In genomic region chr19:13861392-13861713, GRCh38 we compare ENCODE assay signal across 8 cellular contexts. TPM values are rescaled to one million over a fixed set of nuclear protein-coding genes. Genes with fewer than 3 reads are reported as not detected.
DNase-seq lines count a peak whose midpoint lies in the region; ATAC-seq and TF ChIP-seq lines count a peak whose summit lies in the region.

No MANE protein-coding gene starts in this region.

- H3K9me3 Mint-ChIP-seq in central memory CD8-positive, alpha-beta T cell: no peaks in the 10 kb centered on the region
- H3K9me3 Mint-ChIP-seq in naive thymus-derived CD8-positive, alpha-beta T cell: no peaks in the 10 kb centered on the region

- peak overlapping the region; percentile 99 for H3K27ac Mint-ChIP-seq in central memory CD8-positive, alpha-beta T cell (ENCODE audit: low read depth)
- H3K27ac Mint-ChIP-seq in naive thymus-derived CD8-positive, alpha-beta T cell: peak overlapping the region; percentile 84 to 99 (median 96)

- no peak overlapping the region for H2AFZ ChIP-seq in SK-N-SH (ENCODE audit: low read depth)

- peak overlapping the region; percentile 96 for H3K9ac ChIP-seq in SK-N-SH

- H3K79me2 ChIP-seq in SK-N-SH (ENCODE audit: insufficient read depth): peaks cover 13% of the 10 kb centered on the region; the same call in 1 of the 2 replicates

- TF ChIP-seq RAD21 in SK-N-SH (IDR thresholded peaks at IDR 0.05; ENCODE audit: low read length): no peak

- 78% methylated on average over 8 of the region's 11 CpGs for WGBS in SK-N-SH (ENCODE audit: low lambda C conversion rate)

- H3K4me3 ChIP-seq in SK-N-SH (ENCODE audit: low read depth in 2 of 2, low read length in 1 of 2): peak overlapping the region in 1 of 2 experiments; percentile 61; a peak in 2 of 4 replicates

- ATAC-seq in SK-N-SH treated with all-trans-retinoic acid at 6 μM for 48 hours (no peak), HG03432 (IDR thresholded peaks at IDR 0.05; ENCODE audit: unreplicated experiment) (peak; percentile 30)
- ATAC-seq in central memory CD8-positive, alpha-beta T cell (replicated peaks; ENCODE audit: extremely low read depth, poor library complexity, severe bottlenecking): peak; percentile 19
- peak; percentile 11 to 33 for ATAC-seq in naive thymus-derived CD8-positive, alpha-beta T cell

- DNase-seq in SK-N-SH: peak; percentile 25
- DNase-seq in central memory CD8-positive, alpha-beta T cell (ENCODE audit: low spot score in 2 of 2): no peak
- DNase-seq in naive thymus-derived CD8-positive, alpha-beta T cell: peak in 1 of 10 donors; percentile 62
- no peak for DNase-seq in GM19240 (ENCODE audit: insufficient read length, low spot score)
- DNase-seq in cerebellar nuclear complex (lab: John Stamatoyannopoulos, UW): no peak
- no peak for DNase-seq in COR-L47 (lab: John Stamatoyannopoulos, UW)

- no peaks in the 10 kb centered on the region for H3K36me3 ChIP-seq in SK-N-SH (replicated peaks in 1 of 2; ENCODE audit: control insufficient read depth in 1 of 2, insufficient read depth in 2 of 2, low read length in 1 of 2)

- peaks cover 20% of the 10 kb centered on the region for H3K36me3 Mint-ChIP-seq in central memory CD8-positive, alpha-beta T cell (ENCODE audit: insufficient read depth)
- peaks cover 0 to 2% (median 0%) of the 10 kb centered on the region in 3 donors for H3K36me3 Mint-ChIP-seq in naive thymus-derived CD8-positive, alpha-beta T cell

- H3K4me2 ChIP-seq in SK-N-SH: peak overlapping the region; percentile 72

- no peaks in the 10 kb centered on the region for H3K9me2 ChIP-seq in SK-N-SH

- POLR2A ChIA-PET in SK-N-SH (lab: Yijun Ruan, JAX): interaction anchor here (0.7 to 2.1 kb wide), 4 partner anchors 13 to 25 kb away, joined by 3 to 9 read pairs (median 6); no protein-coding TSS in a partner anchor
- POLR2A ChIA-PET in naive thymus-derived CD8-positive, alpha-beta T cell (lab: Charles Lee): interaction anchor here (0.6 to 4.6 kb wide), 9 partner anchors 10 to 220 kb away, joined by 3 to 73 read pairs (median 5); partner anchors contain the start of genes C19orf53 and ZSWIM4

- H3K27ac ChIP-seq in SK-N-SH (ENCODE audit: low read depth in 2 of 2, low read length in 1 of 2): peak overlapping the region; percentile 82 to 98

- peak overlapping the region; percentile 94 for H3K4me3 Mint-ChIP-seq in central memory CD8-positive, alpha-beta T cell
- H3K4me3 Mint-ChIP-seq in naive thymus-derived CD8-positive, alpha-beta T cell: peak overlapping the region; percentile 87 to 97 (median 92)

- TF ChIP-seq EP300 in SK-N-SH (IDR thresholded peaks at IDR 0.05; ENCODE audit: borderline replicate concordance in 1 of 2, low read depth in 1 of 2, low read length in 1 of 2): no peak

- no peaks in the 10 kb centered on the region for H4K20me1 ChIP-seq in SK-N-SH (ENCODE audit: insufficient read depth)

- CTCF ChIA-PET in SK-N-SH (lab: Yijun Ruan, JAX): interaction anchor here (1.1 to 8.2 kb wide), 12 partner anchors 10 to 272 kb away, joined by 3 to 133 read pairs (median 15); partner anchors contain the start of genes C19orf53 and MRI1

- no peak for TF ChIP-seq CTCF in SK-N-SH (IDR thresholded peaks at IDR 0.05)

- no peaks in the 10 kb centered on the region for H3K27me3 ChIP-seq in SK-N-SH (ENCODE audit: insufficient read depth)

- H3K9me3 ChIP-seq in SK-N-SH: no peaks in the 10 kb centered on the region

- H3K4me1 Mint-ChIP-seq in central memory CD8-positive, alpha-beta T cell: peaks cover 41% of the 10 kb centered on the region
- H3K4me1 Mint-ChIP-seq in naive thymus-derived CD8-positive, alpha-beta T cell: peaks cover 17 to 39% (median 35%) of the 10 kb centered on the region in 4 donors

- H3F3A ChIP-seq in SK-N-SH (replicated peaks; ENCODE audit: insufficient read depth): peaks cover 33% of the 10 kb centered on the region

- H3K27me3 Mint-ChIP-seq in central memory CD8-positive, alpha-beta T cell: peaks cover 23% of the 10 kb centered on the region
- peaks cover 4 to 18% (median 15%) of the 10 kb centered on the region in 5 donors for H3K27me3 Mint-ChIP-seq in naive thymus-derived CD8-positive, alpha-beta T cell

- H3K4me1 ChIP-seq in SK-N-SH (ENCODE audit: control insufficient read depth in 1 of 2, insufficient read depth in 2 of 2, low read depth in 1 of 2, low read length in 1 of 2): peaks cover 9 to 17% of the 10 kb centered on the region in 2 experiments; a peak in 3 of 4 replicates

TF ChIP-seq in SK-N-SH, 30 proteins besides CTCF, POLR2A, EP300 and RAD21 (continues in another document):
- TF ChIP-seq ZBTB33 (IDR thresholded peaks at IDR 0.05; ENCODE audit: borderline replicate concordance, low read depth): no peak
- TF ChIP-seq, protein P1, sequence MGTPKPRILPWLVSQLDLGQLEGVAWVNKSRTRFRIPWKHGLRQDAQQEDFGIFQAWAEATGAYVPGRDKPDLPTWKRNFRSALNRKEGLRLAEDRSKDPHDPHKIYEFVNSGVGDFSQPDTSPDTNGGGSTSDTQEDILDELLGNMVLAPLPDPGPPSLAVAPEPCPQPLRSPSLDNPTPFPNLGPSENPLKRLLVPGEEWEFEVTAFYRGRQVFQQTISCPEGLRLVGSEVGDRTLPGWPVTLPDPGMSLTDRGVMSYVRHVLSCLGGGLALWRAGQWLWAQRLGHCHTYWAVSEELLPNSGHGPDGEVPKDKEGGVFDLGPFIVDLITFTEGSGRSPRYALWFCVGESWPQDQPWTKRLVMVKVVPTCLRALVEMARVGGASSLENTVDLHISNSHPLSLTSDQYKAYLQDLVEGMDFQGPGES (IDR thresholded peaks at IDR 0.05; ENCODE audit: low read depth, low read length): no peak
- no peak for TF ChIP-seq JUND (IDR thresholded peaks at IDR 0.05)
- TF ChIP-seq NFIC (IDR thresholded peaks at IDR 0.05; ENCODE audit: borderline replicate concordance): no peak
- TF ChIP-seq CHD2 (IDR thresholded peaks at IDR 0.05; ENCODE audit: low read length, partially characterized antibody): no peak

TF ChIP-seq in SK-N-SH treated with all-trans-retinoic acid at 6 μM for 48 hours, 23 proteins besides CTCF, POLR2A, EP300 and RAD21 (continues in another document):
- TF ChIP-seq PPARA (CRISPR knock-in tag; IDR thresholded peaks at IDR 0.05; ENCODE audit: borderline replicate concordance): no peak
- TF ChIP-seq TSHZ2 (CRISPR knock-in tag; IDR thresholded peaks at IDR 0.05): no peak
- TF ChIP-seq ZC3H10 (CRISPR knock-in tag; IDR thresholded peaks at IDR 0.05): no peak
- no peak for TF ChIP-seq ZFP3 (CRISPR knock-in tag; IDR thresholded peaks at IDR 0.05)
- TF ChIP-seq CREB5 (CRISPR knock-in tag; IDR thresholded peaks at IDR 0.05; ENCODE audit: low read depth): no peak
- TF ChIP-seq ZNF8 (CRISPR knock-in tag; IDR thresholded peaks at IDR 0.05): no peak
- TF ChIP-seq ZNF565 (CRISPR knock-in tag; conservative IDR thresholded peaks at IDR 0.05; ENCODE audit: low read depth): no peak
- no peak for TF ChIP-seq ESRRG (CRISPR knock-in tag; IDR thresholded peaks at IDR 0.05)
- TF ChIP-seq ZNF70 (CRISPR knock-in tag; IDR thresholded peaks at IDR 0.05): no peak
- no peak for TF ChIP-seq SNAI2 (CRISPR knock-in tag; IDR thresholded peaks at IDR 0.05)

RNA-seq across cellular contexts. Expression of gene NANOS3, which starts 15.6 kb away (rescaled TPM):
- polyA plus RNA-seq in SK-N-SH (2012; rRNA removed): 0.53 and 0.57 TPM in 2 replicates
- 0.63 and 0.71 TPM in 2 replicates for polyA plus RNA-seq in SK-N-SH (2012; cell fraction: cytosol; rRNA removed)
- 1.7 and 4.4 TPM in 2 replicates for polyA plus RNA-seq in SK-N-SH (2012; cell fraction: nucleus; rRNA removed)
- total RNA-seq in naive thymus-derived CD8-positive, alpha-beta T cell: not detected
- not detected for polyA plus RNA-seq in naive thymus-derived CD8-positive, alpha-beta T cell

RNA-seq across cellular contexts. Expression of gene BRME1, which starts 44.6 kb away (rescaled TPM):
- polyA plus RNA-seq in SK-N-SH (2012; rRNA removed): 1.5 and 1.8 TPM in 2 replicates
- 0.51 and 0.89 TPM in 2 replicates for polyA plus RNA-seq in SK-N-SH (2012; cell fraction: cytosol; rRNA removed)
- 5.1 and 5.3 TPM in 2 replicates for polyA plus RNA-seq in SK-N-SH (2012; cell fraction: nucleus; rRNA removed)
- 1 to 10 TPM; 3.0 to 3.7 TPM for total RNA-seq in naive thymus-derived CD8-positive, alpha-beta T cell
- under 1 TPM; 0.49 to 0.94 (median 0.76) TPM for polyA plus RNA-seq in naive thymus-derived CD8-positive, alpha-beta T cell

RNA-seq across cellular contexts. Expression of gene CC2D1A, which starts 44.6 kb away (rescaled TPM):
- polyA plus RNA-seq in SK-N-SH (2012; rRNA removed): 18.7 and 24.2 TPM in 2 replicates
- polyA plus RNA-seq in SK-N-SH (2012; cell fraction: cytosol; rRNA removed): 8.1 and 13.2 TPM in 2 replicates
- 97.6 and 109 TPM in 2 replicates for polyA plus RNA-seq in SK-N-SH (2012; cell fraction: nucleus; rRNA removed)
- 10 to 100 TPM; 29.7 to 30.7 TPM for total RNA-seq in naive thymus-derived CD8-positive, alpha-beta T cell
- 10 to 100 TPM in 1 of 3 donors, 1 to 10 TPM in 2; 4.3 to 10.5 (median 5.5) TPM for polyA plus RNA-seq in naive thymus-derived CD8-positive, alpha-beta T cell
